Comparison of ENCODE assay signal across 8 cellular contexts in the genomic region with DNA sequence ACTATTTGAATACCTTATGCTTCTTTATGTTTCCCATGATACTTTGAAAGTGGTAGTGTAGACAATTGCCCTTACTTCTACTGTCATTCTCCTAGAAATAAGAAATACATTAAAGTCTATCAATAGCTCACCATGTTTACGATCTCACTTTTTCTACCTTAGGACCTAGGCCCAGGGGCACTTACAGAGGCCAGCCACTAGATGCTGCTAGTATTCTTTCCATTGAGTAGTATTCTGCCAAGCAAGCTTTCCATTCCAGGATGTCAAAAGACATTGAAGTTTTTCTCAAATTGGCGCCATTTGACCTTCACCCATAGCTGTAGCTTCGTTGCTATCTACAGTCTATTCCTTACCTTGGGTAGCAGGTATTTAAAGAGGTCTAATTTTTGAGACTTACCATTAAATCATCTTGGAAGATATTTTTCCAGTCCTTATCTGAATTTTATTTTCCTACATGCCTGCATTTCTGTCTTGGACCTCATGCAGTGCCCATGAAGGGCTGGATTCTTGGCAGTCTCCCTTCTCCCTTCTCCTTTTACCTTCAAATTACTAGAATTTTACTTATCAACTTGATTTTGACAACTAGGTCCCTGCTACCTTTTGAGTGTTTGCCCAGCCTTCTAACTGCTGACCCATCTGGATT.
DNase-seq lines count a peak whose midpoint lies in the region; ATAC-seq, FAIRE-seq and TF ChIP-seq lines count a peak whose summit lies in the region.

No MANE protein-coding gene starts in this region.

- H3K27ac ChIP-seq in Panc1 (ENCODE audit: low read length) (peak overlapping the region; percentile 44; the same call in 1 of the 2 replicates), endothelial cell of umbilical vein (ENCODE audit: insufficient read depth, low read depth, low read length) (no peak overlapping the region)

- no peaks in the 10 kb centered on the region for H3K79me2 ChIP-seq in endothelial cell of umbilical vein (ENCODE audit: control insufficient read depth, insufficient read depth, low read length)

- no peaks in the 10 kb centered on the region for H3K27me3 ChIP-seq in Panc1 (ENCODE audit: control insufficient read depth, insufficient read depth, low read length)
- no peaks in the 10 kb centered on the region for H3K27me3 ChIP-seq in endothelial cell of umbilical vein (ENCODE audit: control insufficient read depth in 2 of 2, insufficient read depth in 2 of 2, low read length in 2 of 2)

- in situ Hi-C loops in Panc1 (cut with HindIII; ENCODE audit: low pct_unique_long_range_greater_than_20kb, low sequenced_read_pairs) = no loop called here

- H3K4me3 ChIP-seq in Panc1 (ENCODE audit: low read depth in 2 of 2, low read length in 2 of 2) = no peak overlapping the region
- H3K4me3 ChIP-seq in endothelial cell of umbilical vein (replicated peaks in 1 of 3; ENCODE audit: insufficient read depth in 1 of 3, low read depth in 1 of 3, low read length in 3 of 3) = no peak overlapping the region

- intact Hi-C loops in Panc1 (cut with micrococcal nuclease; ENCODE audit: unreplicated experiment) = loop anchor here (1.0 to 10.0 kb wide), 2 partner anchors 224 to 371 kb away; no protein-coding TSS in a partner anchor
- intact Hi-C loops in endothelial cell of umbilical vein (cut with micrococcal nuclease) = loop anchor here (1.0 kb wide), 2 partner anchors 221 to 371 kb away; no protein-coding TSS in a partner anchor

- H3K9ac ChIP-seq in endothelial cell of umbilical vein (replicated peaks; ENCODE audit: extremely low read depth, insufficient read depth, low read length) = no peak overlapping the region

- TF ChIP-seq CTCF in GM10266 (IDR thresholded peaks at IDR 0.05; ENCODE audit: control insufficient read depth, insufficient read depth, low read depth, missing control alignments) (peak; percentile 91), Panc1 (IDR thresholded peaks at IDR 0.05) (peak; percentile 94), endothelial cell of umbilical vein (IDR thresholded peaks at IDR 0.05; ENCODE audit: extremely low read depth in 1 of 2, insufficient read depth in 1 of 2, low read depth in 1 of 2, low read length in 2 of 2) (peak; percentile 73)

- no peaks in the 10 kb centered on the region for H3K9me1 ChIP-seq in endothelial cell of umbilical vein (replicated peaks; ENCODE audit: control insufficient read depth, extremely low read depth, insufficient read depth, low read length)

- H2AFZ ChIP-seq in endothelial cell of umbilical vein (ENCODE audit: low read depth, low read length) = peak overlapping the region; percentile 34

- H4K20me1 ChIP-seq in endothelial cell of umbilical vein (replicated peaks; ENCODE audit: control insufficient read depth, extremely low read depth, insufficient read depth, low read length) = no peaks in the 10 kb centered on the region

- no peaks in the 10 kb centered on the region for H3K36me3 ChIP-seq in Panc1 (ENCODE audit: control insufficient read depth, insufficient read depth, low read length)
- no peaks in the 10 kb centered on the region for H3K36me3 ChIP-seq in endothelial cell of umbilical vein (ENCODE audit: control insufficient read depth in 2 of 2, extremely low read depth in 1 of 2, insufficient read depth in 2 of 2, low read length in 2 of 2)

- dilution Hi-C loops in endothelial cell of umbilical vein (cut with MboI; ENCODE audit: extremely low pct_ligation_motif_present, low sequenced_read_pairs) = no loop called here

- no peaks in the 10 kb centered on the region for H3K9me3 ChIP-seq in Panc1 (ENCODE audit: control insufficient read depth, insufficient read depth, low read depth, low read length)
- H3K9me3 ChIP-seq in endothelial cell of umbilical vein (replicated peaks; ENCODE audit: control insufficient read depth, insufficient read depth, low read length) = no peaks in the 10 kb centered on the region

- no peak for TF ChIP-seq POLR2A in H54 (IDR thresholded peaks at IDR 0.05; ENCODE audit: low read depth, low read length)
- TF ChIP-seq POLR2A in endothelial cell of umbilical vein (IDR thresholded peaks at IDR 0.05; ENCODE audit: low read depth, low read length) = no peak

- peak; percentile 94 for ATAC-seq in Panc1

- FAIRE-seq in H54 (lab: Jason Lieb, UNC) (peak; percentile 90), endothelial cell of umbilical vein (lab: Jason Lieb, UNC) (peak; percentile 35)

- POLR2A ChIA-PET in Panc1 (lab: Charles Lee) (no interaction called here), endothelial cell of umbilical vein (lab: Charles Lee) (no interaction called here)

- BruUV-seq in Panc1 (replicated peaks; lab: Mats Ljungman, UMichigan) = no TSS peak
- no TSS peak for BruUV-seq in endothelial cell of umbilical vein (replicated peaks; lab: Mats Ljungman, UMichigan)

- no peak overlapping the region for H3K4me2 ChIP-seq in endothelial cell of umbilical vein (ENCODE audit: insufficient read depth, low read length)

- DNase-seq in GM10266 (ENCODE audit: extremely low spot score) (peak; percentile 38), H54 (ENCODE audit: insufficient read length, low spot score) (peak; percentile 30), LoVo (ENCODE audit: low spot score) (peak; percentile 68), Panc1 (ENCODE audit: low read depth, low spot score) (peak; percentile 46), endothelial cell of umbilical vein (ENCODE audit: low read depth, low spot score) (peak; percentile 48), non-pigmented ciliary epithelial cell (ENCODE audit: low read depth) (peak; percentile 34), ureter (ENCODE audit: low spot score) (no peak)
- DNase-seq in activated naive CD4-positive, alpha-beta T cell treated with Interleukin-2 at 50 U/mL for 16 hours = no peak

- H3K4me1 ChIP-seq in Panc1 (ENCODE audit: control insufficient read depth, insufficient read depth, low read length) (peaks cover 2% of the 10 kb centered on the region; the same call in 1 of the 2 replicates), endothelial cell of umbilical vein (ENCODE audit: control insufficient read depth, extremely low read depth, insufficient read depth, low read length) (no peaks in the 10 kb centered on the region)

- CTCF ChIA-PET in Panc1 (lab: Charles Lee) (interaction anchor here (0.6 to 1.1 kb wide), 3 partner anchors 34 to 370 kb away, joined by 3 to 10 read pairs (median 3); no protein-coding TSS in a partner anchor), endothelial cell of umbilical vein (lab: Charles Lee) (interaction anchor here (0.6 to 2.6 kb wide), 23 partner anchors 9 to 1602 kb away, joined by 3 to 52 read pairs (median 4); no protein-coding TSS in a partner anchor)

TF ChIP-seq in endothelial cell of umbilical vein, 7 proteins besides CTCF, POLR2A, EP300 and RAD21:
- TF ChIP-seq GATA2 (IDR thresholded peaks at IDR 0.05; ENCODE audit: insufficient read depth, insufficient read length, low read depth, low read length) = no peak
- no peak for TF ChIP-seq MYC (IDR thresholded peaks at IDR 0.05; ENCODE audit: low read depth, low read length)
- TF ChIP-seq FOS (IDR thresholded peaks at IDR 0.05; ENCODE audit: borderline replicate concordance, insufficient read depth, low read length) = no peak
- no peak for TF ChIP-seq EZH2 (IDR thresholded peaks at IDR 0.05; ENCODE audit: borderline replicate concordance, low read depth, low read length, severe bottlenecking)
- no peak for TF ChIP-seq POLR2AphosphoS5 (IDR thresholded peaks at IDR 0.05; ENCODE audit: insufficient read depth, low read depth, low read length)
- TF ChIP-seq JUN (IDR thresholded peaks at IDR 0.05; ENCODE audit: borderline replicate concordance, insufficient read depth, insufficient read length, low read depth) = no peak
- TF ChIP-seq, protein P1, sequence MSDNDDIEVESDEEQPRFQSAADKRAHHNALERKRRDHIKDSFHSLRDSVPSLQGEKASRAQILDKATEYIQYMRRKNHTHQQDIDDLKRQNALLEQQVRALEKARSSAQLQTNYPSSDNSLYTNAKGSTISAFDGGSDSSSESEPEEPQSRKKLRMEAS (IDR thresholded peaks at IDR 0.05; ENCODE audit: insufficient read depth, insufficient read length) = no peak

Comparison
In these comparisons a context has a peak if more than half of its experiments do, and no peak if none do; other contexts are left out.
1. DNase-seq: peak in GM10266 (single experiment), H54 (single experiment), LoVo (single experiment), Panc1 (single experiment), endothelial cell of umbilical vein (single experiment) and non-pigmented ciliary epithelial cell (single experiment); none in ureter (single experiment) and activated naive CD4-positive, alpha-beta T cell treated with Interleukin-2 at 50 U/mL for 16 hours (single experiment).
2. Peak in every context shown above with its lines, with median percentiles within 50 percentile points of each other: CTCF ChIP-seq.